ENCODE assay signal across 8 cellular contexts in genomic region chrX:87693204-87693603, GRCh38.
"Had no signal": no experiment of that assay in that cellular context is flagged by ENCODE, and none has a peak within 500 bp of the region (broad histone marks: within the 10 kb centered on the region; RNA-seq: fewer than 3 reads in every experiment).

No MANE protein-coding gene starts in this region.

- ATAC-seq: GM12878 had no signal

- DNase-seq: GDM1, GF-D8 had no signal

- H3K4me3 ChIP-seq: GM12878 had no signal

- FAIRE-seq: G401.6, GM12878, GM12891, GM12892, GM18507, GM19239 had no signal
